ENCODE assay signal across 9 cellular contexts in the genomic region with DNA sequence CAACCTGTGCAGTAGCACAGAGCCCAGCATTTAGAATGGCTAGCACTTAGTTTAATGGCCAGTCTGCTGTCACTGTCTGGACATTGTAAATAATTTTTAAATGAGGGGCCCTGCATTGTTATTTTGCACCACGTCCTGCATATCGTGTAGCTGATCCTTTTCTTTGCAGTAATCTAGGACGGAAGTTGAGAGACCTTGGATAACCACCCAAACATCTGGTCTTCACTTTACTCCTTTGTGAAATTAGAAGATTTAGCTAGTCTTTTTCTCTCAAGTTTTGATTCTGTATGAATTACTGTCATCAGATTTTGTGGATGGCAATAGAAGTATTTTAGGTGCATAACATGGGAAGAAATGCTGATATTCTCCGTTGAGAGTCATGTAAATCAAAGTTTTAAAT. TPM values are rescaled to one million over a fixed set of nuclear protein-coding genes. Genes with fewer than 3 reads are reported as not detected.
DNase-seq lines count a peak whose midpoint lies in the region.
"Had no signal": no experiment of that assay in that cellular context is flagged by ENCODE, and none has a peak within 500 bp of the region (broad histone marks: within the 10 kb centered on the region; RNA-seq: fewer than 3 reads in every experiment).

No MANE protein-coding gene starts in this region.

- H3K27ac ChIP-seq in ACC112 (ENCODE audit: low read depth, low read length) (no peak overlapping the region), mesendoderm (ENCODE audit: low read depth, low read length) (no peak overlapping the region)

- H3K27me3 Mint-ChIP-seq in activated naive CD8-positive, alpha-beta T cell, result no peaks in the 10 kb centered on the region

- no peak overlapping the region for H2BK120ac ChIP-seq in mesendoderm (ENCODE audit: low read depth, low read length)

- H2BK15ac ChIP-seq in mesendoderm (replicated peaks; ENCODE audit: low read depth), result no peak overlapping the region

- H2BK5ac ChIP-seq in mesendoderm (ENCODE audit: low read length), result no peak overlapping the region

- peak overlapping the region; percentile 46 for H3K4me2 ChIP-seq in mesendoderm (ENCODE audit: low read length)

- H3K9me3 Mint-ChIP-seq in activated naive CD8-positive, alpha-beta T cell (ENCODE audit: low read depth), result no peaks in the 10 kb centered on the region

- H3K18ac ChIP-seq in mesendoderm (ENCODE audit: low read length), result no peak overlapping the region

- intact Hi-C loops in cardiac septum (cut with DNase I), result no loop called here

- peak overlapping the region; percentile 33 for H3K9ac ChIP-seq in mesendoderm (ENCODE audit: low read length)

- H3K4me3 Mint-ChIP-seq in activated naive CD8-positive, alpha-beta T cell, result peak overlapping the region; percentile 90

- peaks cover 14% of the 10 kb centered on the region for H3K79me1 ChIP-seq in mesendoderm (ENCODE audit: low read length)

- H3K79me2 ChIP-seq in ACC112 (ENCODE audit: control insufficient read depth, insufficient read depth, low read length, unreplicated experiment) (peaks cover 60% of the 10 kb centered on the region), mesendoderm (ENCODE audit: control insufficient read depth, insufficient read depth, low read length) (peaks cover 35% of the 10 kb centered on the region)

- H2AK5ac ChIP-seq in mesendoderm (ENCODE audit: low read length), result no peak overlapping the region

- H3K4me3 ChIP-seq in ACC112 (ENCODE audit: low read depth, low read length), result peak overlapping the region; percentile 91
- peak overlapping the region; percentile 60 for H3K4me3 ChIP-seq in HAP-1
- H3K4me3 ChIP-seq in mesendoderm (ENCODE audit: low read length), result no peak overlapping the region

- H2AFZ ChIP-seq in ACC112 (ENCODE audit: low read length, unreplicated experiment), result no peak overlapping the region

- H3K4me1 Mint-ChIP-seq in activated naive CD8-positive, alpha-beta T cell (ENCODE audit: low read depth), result peaks cover 51% of the 10 kb centered on the region

- no peak overlapping the region for H3K23ac ChIP-seq in mesendoderm (ENCODE audit: low read length)

- DNase-seq in HAP-1 (ENCODE audit: low spot score in 2 of 2), result no peak
- DNase-seq in mesendoderm, result no peak
- no peak for DNase-seq in globus pallidus (ENCODE audit: low spot score)
- DNase-seq in SK-N-DZ (ENCODE audit: low spot score), result no peak
- no peak for DNase-seq in cardiac septum (ENCODE audit: low spot score)
- no peak for DNase-seq in T-helper 9 cell
- DNase-seq: NCI-H1092 treated with DMSO at 0.1 percent for 48 hours had no signal

- peak overlapping the region; percentile 36 for H3K56ac ChIP-seq in mesendoderm (ENCODE audit: low read length)

- H3K27me3 ChIP-seq in ACC112 (ENCODE audit: insufficient read depth, low read length) (no peaks in the 10 kb centered on the region), HAP-1 (ENCODE audit: low read depth) (no peaks in the 10 kb centered on the region), mesendoderm (ENCODE audit: insufficient read depth, low read length, poor library complexity) (no peaks in the 10 kb centered on the region)

- peaks cover 5% of the 10 kb centered on the region; the same call in 1 of the 2 replicates for H3K9me3 ChIP-seq in HAP-1

- peak overlapping the region; percentile 88 for H3K27ac Mint-ChIP-seq in activated naive CD8-positive, alpha-beta T cell

- peaks cover 20% of the 10 kb centered on the region for H3K36me3 Mint-ChIP-seq in activated naive CD8-positive, alpha-beta T cell

- no peak overlapping the region for H4K5ac ChIP-seq in mesendoderm (ENCODE audit: low read length)

- WGBS in mesendoderm (ENCODE audit: extremely low coverage, insufficient coverage, low lambda C conversion rate), result no CpG with 5 or more reads among the region's 4 CpGs

- no peak overlapping the region for H4K8ac ChIP-seq in mesendoderm (ENCODE audit: low read depth, low read length)

- H3K36me3 ChIP-seq in ACC112 (ENCODE audit: insufficient read depth, low read length), result peaks cover 31% of the 10 kb centered on the region
- H3K36me3 ChIP-seq in HAP-1 (replicated peaks), result peaks cover 29% of the 10 kb centered on the region
- no peaks in the 10 kb centered on the region for H3K36me3 ChIP-seq in mesendoderm (ENCODE audit: control insufficient read depth, insufficient read depth, low read length)

- H3K4me1 ChIP-seq in ACC112 (ENCODE audit: control insufficient read depth, insufficient read depth, low read length, unreplicated experiment), result peaks cover 30% of the 10 kb centered on the region
- peaks cover 7% of the 10 kb centered on the region for H3K4me1 ChIP-seq in HAP-1
- H3K4me1 ChIP-seq in mesendoderm (ENCODE audit: control insufficient read depth, low read depth, low read length), result peaks cover 4% of the 10 kb centered on the region

- in situ Hi-C loops in HAP-1 (cut with MboI; ENCODE audit: low sequenced_read_pairs), result no loop called here

- no peak overlapping the region for H3K4ac ChIP-seq in mesendoderm (ENCODE audit: low read depth, low read length)

RNA-seq across cellular contexts. Expression of gene MIOS, which starts 1.9 kb away (rescaled TPM):
- polyA plus RNA-seq in mesendoderm (2013, experiment 1 of 2), result 21.1 TPM
- polyA plus RNA-seq in mesendoderm (2013, experiment 2 of 2), result 21.5 TPM
- polyA plus RNA-seq in SK-N-DZ (2014; cell fraction: cytosol; rRNA removed), result 53.1 and 70.5 TPM in 2 replicates
- polyA plus RNA-seq in SK-N-DZ (2014; cell fraction: nucleus; rRNA removed), result 71.0 and 83.2 TPM in 2 replicates
- total RNA-seq in cardiac septum, result 24.9 TPM

RNA-seq across cellular contexts. Expression of gene COL28A1, which starts 32.9 kb away (rescaled TPM):
- polyA plus RNA-seq in mesendoderm (2013, experiment 1 of 2), result 0.15 TPM
- 0.21 TPM for polyA plus RNA-seq in mesendoderm (2013, experiment 2 of 2)
- 0.07 and 0.21 TPM in 2 replicates for polyA plus RNA-seq in SK-N-DZ (2014; cell fraction: cytosol; rRNA removed)
- polyA plus RNA-seq in SK-N-DZ (2014; cell fraction: nucleus; rRNA removed), result 0.33 and 0.35 TPM in 2 replicates
- 0.51 TPM for total RNA-seq in cardiac septum
